In the genomic region with DNA sequence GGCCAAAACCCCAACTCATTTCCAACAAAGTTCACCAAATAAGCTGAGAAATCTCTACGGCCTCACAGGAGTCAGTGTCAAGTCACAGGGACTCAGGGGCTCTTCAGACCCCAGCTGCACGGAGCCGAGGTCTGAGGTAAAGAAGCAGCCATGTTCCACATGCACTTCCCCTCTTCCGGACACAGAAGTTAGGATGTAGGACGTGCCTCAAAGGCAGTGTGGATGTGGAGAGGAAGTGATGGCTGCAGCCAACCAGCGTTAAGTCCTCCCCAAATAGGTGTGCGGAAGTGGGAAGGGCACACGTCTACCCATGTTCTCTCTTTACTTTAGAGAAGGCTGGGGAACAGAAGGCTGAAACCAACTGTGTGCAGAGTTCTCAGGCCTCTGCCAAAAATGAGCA, we compare ENCODE assay signal across 17 cellular contexts. TPM values are rescaled to one million over a fixed set of nuclear protein-coding genes. Genes with fewer than 3 reads are reported as not detected.
A peak's percentile ranks its signal among the peaks of the same experiment; 100 is the strongest.
DNase-seq lines count a peak whose midpoint lies in the region; ATAC-seq, FAIRE-seq and TF ChIP-seq lines count a peak whose summit lies in the region.
"Had no signal": no experiment of that assay in that cellular context is flagged by ENCODE, and none has a peak within 500 bp of the region (broad histone marks: within the 10 kb centered on the region; RNA-seq: fewer than 3 reads in every experiment).

No MANE protein-coding gene starts in this region.

- no peaks in the 10 kb centered on the region for H3K9me3 ChIP-seq in SK-N-SH
- H3K9me3 ChIP-seq in K562 (replicated peaks; ENCODE audit: control insufficient read depth, insufficient read depth, low read depth, low read length), result no peaks in the 10 kb centered on the region
- no peaks in the 10 kb centered on the region for H3K9me3 ChIP-seq in upper lobe of right lung
- no peaks in the 10 kb centered on the region for H3K9me3 ChIP-seq in CD4-positive, alpha-beta memory T cell (ENCODE audit: control insufficient read depth in 1 of 2, low read length in 2 of 2)

- H3K4me3 ChIP-seq in SK-N-SH (ENCODE audit: low read depth in 2 of 2, low read length in 1 of 2) (no peak overlapping the region), K562 (no peak overlapping the region), upper lobe of right lung (no peak overlapping the region)
- no peak overlapping the region for H3K4me3 ChIP-seq in CD4-positive, alpha-beta memory T cell (ENCODE audit: low read length in 2 of 2)

- H3K36me3 Mint-ChIP-seq in CD4-positive, alpha-beta memory T cell, result no peaks in the 10 kb centered on the region

- no peak overlapping the region for H3K27ac Mint-ChIP-seq in CD4-positive, alpha-beta memory T cell

- no peak overlapping the region for H3K4me3 Mint-ChIP-seq in CD4-positive, alpha-beta memory T cell
- H3K4me3 Mint-ChIP-seq: H9 had no signal

- intact Hi-C loops in K562 (cut with micrococcal nuclease), result loop anchor here (5.0 kb wide), 1 partner anchor 133 kb away; the partner anchor contains the start of gene SMG7
- intact Hi-C loops in upper lobe of right lung (cut with DNase I), result no loop called here
- intact Hi-C loops in CD4-positive, alpha-beta memory T cell (cut with micrococcal nuclease), result no loop called here

- in situ Hi-C loops in K562 (cut with MboI), result loop anchor here (25.0 kb wide), 1 partner anchor 643 kb away; the partner anchor contains the start of gene SHCBP1L

- H3K4me1 ChIP-seq in SK-N-SH (ENCODE audit: control insufficient read depth in 1 of 2, insufficient read depth in 2 of 2, low read depth in 1 of 2, low read length in 1 of 2), result peaks cover 13 to 27% of the 10 kb centered on the region in 2 experiments
- peaks cover 0 to 7% of the 10 kb centered on the region in 2 experiments; a peak in 2 of 5 replicates for H3K4me1 ChIP-seq in K562 (replicated peaks in 1 of 2; ENCODE audit: control insufficient read depth in 2 of 2, insufficient read depth in 2 of 2, low read length in 2 of 2)
- H3K4me1 ChIP-seq in upper lobe of right lung, result peaks cover 20% of the 10 kb centered on the region
- no peaks in the 10 kb centered on the region for H3K4me1 ChIP-seq in CD4-positive, alpha-beta memory T cell (ENCODE audit: insufficient read depth, low read length)

- H3K9me2 ChIP-seq in SK-N-SH, result no peaks in the 10 kb centered on the region

- peaks cover 0 to 3% of the 10 kb centered on the region in 2 donors for H3K27me3 Mint-ChIP-seq in CD4-positive, alpha-beta memory T cell

- H3K9me1 ChIP-seq in K562 (ENCODE audit: control insufficient read depth, insufficient read depth, low read length), result no peaks in the 10 kb centered on the region

- H3K9me3 Mint-ChIP-seq in CD4-positive, alpha-beta memory T cell, result no peaks in the 10 kb centered on the region
- H3K9me3 Mint-ChIP-seq: H9 had no signal

- H4K20me1 ChIP-seq in SK-N-SH (ENCODE audit: insufficient read depth) (no peaks in the 10 kb centered on the region), K562 (replicated peaks; ENCODE audit: control insufficient read depth, insufficient read depth, low read length) (no peaks in the 10 kb centered on the region)

- TF ChIP-seq POLR2A in K562 (conservative IDR thresholded peaks at IDR 0.05), result no peak

- H2AFZ ChIP-seq in SK-N-SH (ENCODE audit: low read depth) (0 out of 2 replicates have a peak overlapping the region, but pooled peaks have one; percentile 10), K562 (ENCODE audit: low read depth, low read length) (peak overlapping the region; percentile 64)

- H3K4me1 Mint-ChIP-seq in CD4-positive, alpha-beta memory T cell, result no peaks in the 10 kb centered on the region

- CTCF ChIA-PET in SK-N-SH (lab: Yijun Ruan, JAX) (interaction anchor here (1.3 to 1.9 kb wide), 3 partner anchors 28 to 51 kb away, joined by 4 to 6 read pairs (median 5); no protein-coding TSS in a partner anchor), K562 (lab: Yijun Ruan, JAX; ENCODE audit: low intra/inter-chr PET ratio) (no interaction called here)
- CTCF ChIA-PET in CD4-positive, alpha-beta memory T cell (lab: Charles Lee; ENCODE audit: partially characterized antibody), result no interaction called here

- no peak overlapping the region for H3K4me2 ChIP-seq in SK-N-SH
- H3K4me2 ChIP-seq in K562 (ENCODE audit: insufficient read depth, low read length), result no peak overlapping the region

- WGBS in SK-N-SH (ENCODE audit: low lambda C conversion rate), result 95% methylated on average over 8 of the region's 8 CpGs
- WGBS in K562 (ENCODE audit: insufficient coverage, low coverage, missing lambda C conversion rate), result 26% methylated on average over 8 of the region's 8 CpGs

- H3K9ac ChIP-seq in SK-N-SH (no peak overlapping the region), K562 (ENCODE audit: insufficient read depth in 1 of 2, low read depth in 2 of 2, low read length in 2 of 2) (no peak overlapping the region)

- TF ChIP-seq EP300 in SK-N-SH (IDR thresholded peaks at IDR 0.05; ENCODE audit: borderline replicate concordance in 1 of 2, low read depth in 1 of 2, low read length in 1 of 2) (no peak), K562 (IDR thresholded peaks at IDR 0.05; ENCODE audit: low read length) (no peak)

- peak overlapping the region in 1 of 2 experiments; percentile 98; a peak in 2 of 4 replicates for H3K27ac ChIP-seq in SK-N-SH (ENCODE audit: low read depth in 2 of 2, low read length in 1 of 2)
- H3K27ac ChIP-seq in K562 (ENCODE audit: extremely low read depth, low read depth, low read length), result no peak overlapping the region
- peak overlapping the region; percentile 65 for H3K27ac ChIP-seq in upper lobe of right lung
- H3K27ac ChIP-seq in CD4-positive, alpha-beta memory T cell (ENCODE audit: low read depth, low read length), result no peak overlapping the region
- H3K27ac ChIP-seq: epithelial cell of prostate had no signal

- FAIRE-seq in K562 (lab: Jason Lieb, UNC), result no peak

- H3K36me3 ChIP-seq in SK-N-SH (replicated peaks in 1 of 2; ENCODE audit: control insufficient read depth in 1 of 2, insufficient read depth in 2 of 2, low read length in 1 of 2), result no peaks in the 10 kb centered on the region
- no peaks in the 10 kb centered on the region for H3K36me3 ChIP-seq in K562 (ENCODE audit: control insufficient read depth, insufficient read depth, low read length)
- H3K36me3 ChIP-seq in upper lobe of right lung, result no peaks in the 10 kb centered on the region
- H3K36me3 ChIP-seq in CD4-positive, alpha-beta memory T cell (ENCODE audit: insufficient read depth, low read length), result no peaks in the 10 kb centered on the region

- peaks cover 41% of the 10 kb centered on the region for H3F3A ChIP-seq in SK-N-SH (replicated peaks; ENCODE audit: insufficient read depth)

- ATAC-seq in SK-N-SH treated with all-trans-retinoic acid at 6 μM for 48 hours, result no peak
- peak; percentile 1 for ATAC-seq in HG03175 (IDR thresholded peaks at IDR 0.05; ENCODE audit: unreplicated experiment)
- ATAC-seq in K562, result no peak
- ATAC-seq in upper lobe of right lung, result peak; percentile 72
- no peak for ATAC-seq in HG02938 (IDR thresholded peaks at IDR 0.05; ENCODE audit: unreplicated experiment)
- no peak for ATAC-seq in GM18868 (IDR thresholded peaks at IDR 0.05; ENCODE audit: unreplicated experiment)

- H3K79me2 ChIP-seq in SK-N-SH (ENCODE audit: insufficient read depth) (no peaks in the 10 kb centered on the region), K562 (ENCODE audit: control insufficient read depth, insufficient read depth, low read length) (no peaks in the 10 kb centered on the region)

- DNase-seq in SK-N-SH, result no peak
- DNase-seq in K562 (ENCODE audit: extremely low read depth in 1 of 4, low spot score in 3 of 4), result no peak
- DNase-seq in upper lobe of right lung, result no peak
- no peak for DNase-seq in CD4-positive, alpha-beta memory T cell
- DNase-seq: activated CD4-positive, alpha-beta T cell treated with anti-CD3 and anti-CD28 coated beads, Interleukin-2, amount 50 U/mL, for 4 hours; activated naive CD4-positive, alpha-beta T cell; H9; midbrain; MM.1S; NCI-H69; stimulated activated CD4-positive, alpha-beta T cell treated with anti-CD3 and anti-CD28 coated beads, Interleukin-4, amount 100 ng/mL, for 24 hours had no signal

- TF ChIP-seq RAD21 in SK-N-SH (IDR thresholded peaks at IDR 0.05; ENCODE audit: low read length) (no peak), K562 (CRISPR knock-in tag; conservative IDR thresholded peaks at IDR 0.05 in 1 of 2, IDR thresholded peaks at IDR 0.05 in 1 of 2) (no peak)

- no TSS peak for BruUV-seq in K562 (replicated peaks; lab: Mats Ljungman, UMichigan)

- H3K27me3 ChIP-seq in SK-N-SH (ENCODE audit: insufficient read depth) (no peaks in the 10 kb centered on the region), K562 (ENCODE audit: control insufficient read depth in 2 of 2, insufficient read depth in 2 of 2, low read length in 2 of 2) (peaks cover 14 to 27% of the 10 kb centered on the region in 2 experiments; a peak in 4 of 5 replicates), upper lobe of right lung (no peaks in the 10 kb centered on the region)
- no peaks in the 10 kb centered on the region for H3K27me3 ChIP-seq in CD4-positive, alpha-beta memory T cell (ENCODE audit: insufficient read depth, low read length)

- TF ChIP-seq CTCF in SK-N-SH (IDR thresholded peaks at IDR 0.05) (no peak), K562 (IDR thresholded peaks at IDR 0.05 in 2 of 3, conservative IDR thresholded peaks at IDR 0.05 in 1 of 3; ENCODE audit: insufficient read depth in 2 of 3, low read depth in 1 of 3, low read length in 3 of 3) (no peak), upper lobe of right lung (IDR thresholded peaks at IDR 0.05) (no peak)

- POLR2A ChIA-PET in SK-N-SH (lab: Yijun Ruan, JAX) (no interaction called here), K562 (lab: Yijun Ruan, JAX) (interaction anchor here (1.0 kb wide), 1 partner anchor 334 kb away, joined by 3 read pairs; no protein-coding TSS in a partner anchor)
- POLR2A ChIA-PET in CD4-positive, alpha-beta memory T cell (lab: Charles Lee; ENCODE audit: partially characterized antibody), result no interaction called here

RNA-seq across cellular contexts. Expression of gene NCF2, which starts 14.6 kb away (rescaled TPM):
- 2.0 and 6.0 TPM in 2 replicates for polyA plus RNA-seq in SK-N-SH (2012; rRNA removed)
- polyA plus RNA-seq in SK-N-SH (2012; cell fraction: cytosol; rRNA removed), result 2.7 and 2.8 TPM in 2 replicates
- polyA plus RNA-seq in SK-N-SH (2012; cell fraction: nucleus; rRNA removed), result 2.1 and 3.1 TPM in 2 replicates
- 0.16 TPM in 1 of 2 replicates, not detected in the other for total RNA-seq in K562 (2011; cell fraction: chromatin; rRNA removed; ENCODE audit: low replicate concordance)
- total RNA-seq in K562 (2011; cell fraction: nucleolus; rRNA removed), result not detected in 2 replicates
- not detected in 2 replicates for total RNA-seq in K562 (2011; cell fraction: nucleoplasm; rRNA removed)
- total RNA-seq in K562 (2014; rRNA removed), result 0.18 TPM in 1 of 2 replicates, not detected in the other
- total RNA-seq in K562 (2014; rRNA removed; fragmentation: Illumina TruSeq; extraction: Trizol), result 0.07 and 0.19 TPM in 2 replicates
- total RNA-seq in K562 (2015; rRNA removed; fragmentation: Illumina TruSeq; extraction: Trizol), result 0.49 and 0.54 TPM in 2 replicates
- 0.38 and 0.42 TPM in 2 replicates for total RNA-seq in K562 (2021)
- 0.26 TPM in 1 of 2 replicates, not detected in the other for polyA plus RNA-seq in K562 (2011; rRNA removed)
- 0.12 TPM in 1 of 2 replicates, not detected in the other for polyA plus RNA-seq in K562 (2011; cell fraction: cytosol; rRNA removed)
- not detected in 2 replicates for polyA plus RNA-seq in K562 (2011; cell fraction: nucleus; rRNA removed)
- 0.17 and 0.42 TPM in 2 replicates for polyA plus RNA-seq in K562 (2012)
- 0.07 TPM in 1 of 2 replicates, not detected in the other for polyA plus RNA-seq in K562 (2014; fragmentation: Illumina TruSeq; extraction: Trizol)
- under 1 TPM in 1 of 2 experiments, not detected in 1; 0.10 TPM for polyA plus RNA-seq in K562 (2014; fragmentation: Nextera tagmentation; extraction: Ambion mirVana)
- polyA plus RNA-seq in K562 (2014; rRNA removed), result 0.15 TPM in 1 of 2 replicates, not detected in the other
- polyA minus RNA-seq in K562 (2011; rRNA and poly(A)+ RNA removed), result not detected in 2 replicates
- not detected in 2 replicates for polyA minus RNA-seq in K562 (2011; cell fraction: cytosol; rRNA and poly(A)+ RNA removed)
- not detected in 2 replicates for polyA minus RNA-seq in K562 (2011; cell fraction: nucleus; rRNA and poly(A)+ RNA removed)
- 144 TPM for total RNA-seq in upper lobe of right lung
- 1 to 10 TPM; 5.2 to 6.7 TPM for total RNA-seq in CD4-positive, alpha-beta memory T cell
- polyA plus RNA-seq in CD4-positive, alpha-beta memory T cell, result 1 to 10 TPM; 2.0 to 6.9 TPM
- total RNA-seq: H9 had no signal

RNA-seq across cellular contexts. Expression of gene ARPC5, which starts 30.8 kb away (rescaled TPM):
- polyA plus RNA-seq in SK-N-SH (2012; rRNA removed) (66.8 and 97.6 TPM in 2 replicates), K562 (2011; rRNA removed) (112 and 150 TPM in 2 replicates), K562 (2014; fragmentation: Illumina TruSeq; extraction: Trizol) (95.1 and 98.0 TPM in 2 replicates), K562 (2014; fragmentation: Nextera tagmentation; extraction: Ambion mirVana) (10 to 100 TPM; 71.8 to 83.9 TPM), K562 (2014; rRNA removed) (74.0 and 79.0 TPM in 2 replicates)
- polyA plus RNA-seq in SK-N-SH (2012; cell fraction: cytosol; rRNA removed), result 112 and 139 TPM in 2 replicates
- 20.6 and 46.8 TPM in 2 replicates for polyA plus RNA-seq in SK-N-SH (2012; cell fraction: nucleus; rRNA removed)
- 9.9 and 28.2 TPM in 2 replicates for total RNA-seq in K562 (2011; cell fraction: chromatin; rRNA removed; ENCODE audit: low replicate concordance)
- 8.5 and 9.1 TPM in 2 replicates for total RNA-seq in K562 (2011; cell fraction: nucleolus; rRNA removed)
- 22.7 and 45.6 TPM in 2 replicates for total RNA-seq in K562 (2011; cell fraction: nucleoplasm; rRNA removed)
- total RNA-seq in K562 (2014; rRNA removed) (91.6 and 175 TPM in 2 replicates), K562 (2014; rRNA removed; fragmentation: Illumina TruSeq; extraction: Trizol) (91.6 and 104 TPM in 2 replicates), K562 (2015; rRNA removed; fragmentation: Illumina TruSeq; extraction: Trizol) (109 and 133 TPM in 2 replicates), K562 (2021) (88.1 and 91.7 TPM in 2 replicates), upper lobe of right lung (181 TPM)
- 24.6 and 48.8 TPM in 2 replicates for polyA plus RNA-seq in K562 (2011; cell fraction: cytosol; rRNA removed)
- polyA plus RNA-seq in K562 (2011; cell fraction: nucleus; rRNA removed), result 21.2 and 33.4 TPM in 2 replicates
- 180 and 182 TPM in 2 replicates for polyA plus RNA-seq in K562 (2012)
- 54.9 and 62.4 TPM in 2 replicates for polyA minus RNA-seq in K562 (2011; rRNA and poly(A)+ RNA removed)
- 38.1 and 43.6 TPM in 2 replicates for polyA minus RNA-seq in K562 (2011; cell fraction: cytosol; rRNA and poly(A)+ RNA removed)
- 17.1 and 33.5 TPM in 2 replicates for polyA minus RNA-seq in K562 (2011; cell fraction: nucleus; rRNA and poly(A)+ RNA removed)
- total RNA-seq in CD4-positive, alpha-beta memory T cell, result 100 to 1,000 TPM; 106 to 107 TPM
- 100 to 1,000 TPM; 391 to 696 TPM for polyA plus RNA-seq in CD4-positive, alpha-beta memory T cell

RNA-seq across cellular contexts. Expression of gene APOBEC4, which starts 48.3 kb away (rescaled TPM):
- polyA plus RNA-seq in SK-N-SH (2012; rRNA removed) (not detected in 2 replicates), K562 (2011; rRNA removed) (not detected in 2 replicates), K562 (2014; fragmentation: Illumina TruSeq; extraction: Trizol) (not detected in 2 replicates), K562 (2014; fragmentation: Nextera tagmentation; extraction: Ambion mirVana) (not detected), K562 (2014; rRNA removed) (not detected in 2 replicates)
- polyA plus RNA-seq in SK-N-SH (2012; cell fraction: cytosol; rRNA removed), result not detected in 2 replicates
- not detected in 2 replicates for polyA plus RNA-seq in SK-N-SH (2012; cell fraction: nucleus; rRNA removed)
- not detected in 2 replicates for total RNA-seq in K562 (2011; cell fraction: chromatin; rRNA removed; ENCODE audit: low replicate concordance)
- not detected in 2 replicates for total RNA-seq in K562 (2011; cell fraction: nucleolus; rRNA removed)
- total RNA-seq in K562 (2011; cell fraction: nucleoplasm; rRNA removed), result not detected in 2 replicates
- total RNA-seq in K562 (2014; rRNA removed) (not detected in 2 replicates), K562 (2014; rRNA removed; fragmentation: Illumina TruSeq; extraction: Trizol) (not detected in 2 replicates), K562 (2015; rRNA removed; fragmentation: Illumina TruSeq; extraction: Trizol) (not detected in 2 replicates), K562 (2021) (not detected in 2 replicates), upper lobe of right lung (not detected)
- polyA plus RNA-seq in K562 (2011; cell fraction: cytosol; rRNA removed), result not detected in 2 replicates
- not detected in 2 replicates for polyA plus RNA-seq in K562 (2011; cell fraction: nucleus; rRNA removed)
- not detected in 2 replicates for polyA plus RNA-seq in K562 (2012)
- not detected in 2 replicates for polyA minus RNA-seq in K562 (2011; rRNA and poly(A)+ RNA removed)
- not detected in 2 replicates for polyA minus RNA-seq in K562 (2011; cell fraction: cytosol; rRNA and poly(A)+ RNA removed)
- not detected in 2 replicates for polyA minus RNA-seq in K562 (2011; cell fraction: nucleus; rRNA and poly(A)+ RNA removed)
- not detected for total RNA-seq in CD4-positive, alpha-beta memory T cell
- polyA plus RNA-seq in CD4-positive, alpha-beta memory T cell, result not detected
- total RNA-seq: A172, H9 had no signal

Comparison
In these comparisons a context has a peak if more than half of its experiments do, and no peak if none do; other contexts are left out.
1. ATAC-seq: peak in HG03175 (single experiment) and upper lobe of right lung (single experiment); none in SK-N-SH treated with all-trans-retinoic acid at 6 μM for 48 hours (single experiment), K562 (single experiment), HG02938 (single experiment) and GM18868 (single experiment).
2. RNA of gene NCF2, which starts 14.6 kb away (total RNA-seq): 144 TPM in upper lobe of right lung (single experiment); 5.2 to 6.7 TPM in CD4-positive, alpha-beta memory T cell and 0.07 to 0.54 TPM in K562; every median in the first group is over 10 times any median in the second.